ENCODE assay signal across 8 cellular contexts in genomic region chr22:29689872-29690213, GRCh38. TPM values are rescaled to one million over a fixed set of nuclear protein-coding genes. Genes with fewer than 3 reads are reported as not detected.
DNase-seq lines count a peak whose midpoint lies in the region; ATAC-seq and TF ChIP-seq lines count a peak whose summit lies in the region.

No MANE protein-coding gene starts in this region.

- peaks cover 28% of the 10 kb centered on the region for H3K4me1 ChIP-seq in NT2/D1 (ENCODE audit: insufficient read depth, insufficient read length)
- peaks cover 28% of the 10 kb centered on the region for H3K4me1 ChIP-seq in adipocyte (ENCODE audit: control insufficient read depth, insufficient read depth, low read length)
- peaks cover 25% of the 10 kb centered on the region for H3K4me1 ChIP-seq in smooth muscle cell (ENCODE audit: low read depth)

- POLR2A ChIA-PET in AG04450 (lab: Yijun Ruan, JAX): interaction anchor here (0.5 to 0.9 kb wide), 3 partner anchors 121 to 399 kb away, joined by 4 to 8 read pairs (median 5); partner anchors contain the start of gene THOC5

- H3K79me2 ChIP-seq in smooth muscle cell (ENCODE audit: low read depth): no peaks in the 10 kb centered on the region

- H3K4me2 ChIP-seq in smooth muscle cell: peak overlapping the region; percentile 18

- H3K9me3 ChIP-seq in AG04450 (ENCODE audit: control insufficient read depth, insufficient read depth, low read length) (no peaks in the 10 kb centered on the region), NT2/D1 (ENCODE audit: insufficient read depth, low read length) (no peaks in the 10 kb centered on the region), adipocyte (ENCODE audit: control insufficient read depth, low read length) (no peaks in the 10 kb centered on the region), smooth muscle cell (replicated peaks; ENCODE audit: low read depth) (no peaks in the 10 kb centered on the region)

- peaks cover 29% of the 10 kb centered on the region for H4K20me1 ChIP-seq in smooth muscle cell (ENCODE audit: low read depth)

- peak; percentile 16 for DNase-seq in AG04450 (ENCODE audit: low read depth, low spot score)
- peak; percentile 53 for DNase-seq in GM13976 (ENCODE audit: low spot score)
- DNase-seq in NT2/D1 (ENCODE audit: low read depth, low spot score): peak; percentile 38
- peak; percentile 64 for DNase-seq in adipocyte (ENCODE audit: low read depth)
- peak; percentile 72 for DNase-seq in hepatic stellate cell (ENCODE audit: low spot score)
- DNase-seq in smooth muscle cell (lab: John Stamatoyannopoulos, UW; ENCODE audit: unreplicated experiment): no peak
- DNase-seq in mesenteric fat pad (ENCODE audit: low spot score): no peak

- in situ Hi-C loops in GM13976 (cut with MboI; ENCODE audit: low sequenced_read_pairs, unreplicated experiment): no loop called here

- H3K9ac ChIP-seq in NT2/D1 (ENCODE audit: insufficient read length, low read depth) (no peak overlapping the region), adipocyte (ENCODE audit: low read length) (no peak overlapping the region), smooth muscle cell (ENCODE audit: low read depth) (no peak overlapping the region)

- ATAC-seq in HG03095 (IDR thresholded peaks at IDR 0.05; ENCODE audit: unreplicated experiment): no peak

- peak; percentile 90 for TF ChIP-seq CTCF in AG04450 (IDR thresholded peaks at IDR 0.05; ENCODE audit: low read depth, low read length)
- peak; percentile 44 for TF ChIP-seq CTCF in GM13976 (IDR thresholded peaks at IDR 0.05; ENCODE audit: borderline replicate concordance, control extremely low read depth, extremely low read depth, insufficient read depth, missing control alignments)
- TF ChIP-seq CTCF in smooth muscle cell (IDR thresholded peaks at IDR 0.05; ENCODE audit: borderline replicate concordance, insufficient read depth, poor library complexity, severe bottlenecking): peak; percentile 70

- no peaks in the 10 kb centered on the region for H3F3A ChIP-seq in smooth muscle cell (ENCODE audit: low read depth)

- no peak overlapping the region for H2AFZ ChIP-seq in smooth muscle cell (ENCODE audit: low read depth)

- CTCF ChIA-PET in AG04450 (lab: Charles Lee): interaction anchor here (0.5 to 4.3 kb wide), 23 partner anchors 9 to 566 kb away, joined by 3 to 35 read pairs (median 4); partner anchors contain the start of genes UQCR10 and ZMAT5

- H3K27me3 ChIP-seq in AG04450 (ENCODE audit: control insufficient read depth, insufficient read depth, low read length) (no peaks in the 10 kb centered on the region), NT2/D1 (ENCODE audit: insufficient read depth, insufficient read length) (no peaks in the 10 kb centered on the region), adipocyte (replicated peaks; ENCODE audit: control insufficient read depth, insufficient read depth, low read length) (no peaks in the 10 kb centered on the region), smooth muscle cell (ENCODE audit: low read depth) (no peaks in the 10 kb centered on the region)

- H3K27ac ChIP-seq in AG04450 (ENCODE audit: low read depth, low read length) (no peak overlapping the region), smooth muscle cell (ENCODE audit: low read depth) (no peak overlapping the region)

- WGBS in smooth muscle cell (ENCODE audit: low lambda C conversion rate): 29% methylated on average over 8 of the region's 8 CpGs

- H3K36me3 ChIP-seq in NT2/D1 (ENCODE audit: insufficient read depth, insufficient read length, low read length) (peaks cover 12% of the 10 kb centered on the region), adipocyte (ENCODE audit: control insufficient read depth, insufficient read depth, low read length, severe bottlenecking) (peaks cover 28% of the 10 kb centered on the region), smooth muscle cell (ENCODE audit: low read depth) (no peaks in the 10 kb centered on the region)

- H3K4me3 ChIP-seq in AG04450 (ENCODE audit: low read depth, low read length): no peak overlapping the region
- H3K4me3 ChIP-seq in NT2/D1 (ENCODE audit: insufficient read length, low read depth): no peak overlapping the region
- H3K4me3 ChIP-seq in adipocyte (ENCODE audit: low read length): no peak overlapping the region
- no peak overlapping the region for H3K4me3 ChIP-seq in smooth muscle cell

RNA-seq across cellular contexts. Expression of gene CABP7, which starts 30.0 kb away (rescaled TPM):
- polyA plus RNA-seq in AG04450 (2011; rRNA removed) (0.04 TPM in 1 of 2 replicates, not detected in the other), smooth muscle cell (0.12 TPM in 1 of 2 replicates, not detected in the other)
- not detected in 2 replicates for polyA minus RNA-seq in AG04450 (2011; rRNA and poly(A)+ RNA removed)
- total RNA-seq in smooth muscle cell (not detected in 2 replicates), mesenteric fat pad (not detected)

Comparison
In these comparisons a context has a peak if more than half of its experiments do, and no peak if none do; other contexts are left out.
1. DNase-seq: peak in AG04450 (single experiment), GM13976 (single experiment), NT2/D1 (single experiment), adipocyte (single experiment) and hepatic stellate cell (single experiment); none in smooth muscle cell (single experiment) and mesenteric fat pad (single experiment).
2. Peak in every context shown above with its lines, with median percentiles within 50 percentile points of each other: CTCF ChIP-seq.